In the genomic region with DNA sequence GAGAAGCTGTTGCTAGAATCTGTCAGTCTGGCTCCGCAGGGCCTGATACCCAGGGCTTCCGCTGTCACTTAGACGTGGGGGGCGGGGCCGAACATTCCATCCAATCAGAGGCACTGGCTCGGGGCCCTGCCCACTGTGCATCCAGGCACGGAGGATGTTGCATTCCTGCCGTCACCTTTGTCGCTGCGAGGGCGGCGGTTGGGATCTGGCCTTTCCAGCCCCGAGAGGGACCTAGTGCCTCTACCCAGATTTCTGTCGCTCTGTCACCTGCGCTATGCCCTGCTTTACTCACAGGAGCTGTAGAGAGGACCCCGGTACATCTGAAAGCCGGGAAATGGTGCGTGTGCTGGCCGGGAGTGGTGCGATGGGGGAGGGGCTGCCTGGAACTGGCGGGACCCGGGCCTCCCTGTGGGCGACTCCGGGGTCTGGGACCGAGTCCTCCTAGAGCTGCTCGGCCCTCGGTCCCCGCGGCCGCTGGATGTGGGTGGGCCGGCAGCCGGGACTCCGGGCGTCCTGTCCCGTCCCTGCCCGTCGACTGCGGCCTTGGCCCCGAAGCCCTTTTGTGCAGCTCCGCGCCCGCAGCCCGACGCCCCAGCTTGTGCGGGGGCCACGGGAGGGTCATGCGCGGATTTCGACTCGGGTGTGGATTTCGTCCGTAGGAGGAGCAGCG, we compare ENCODE assay signal across 8 cellular contexts. TPM values are rescaled to one million over a fixed set of nuclear protein-coding genes. Genes with fewer than 3 reads are reported as not detected.
A peak's percentile ranks its signal among the peaks of the same experiment; 100 is the strongest.
DNase-seq lines count a peak whose midpoint lies in the region; ATAC-seq and TF ChIP-seq lines count a peak whose summit lies in the region.

A gene (plus strand): TSS at position 133 of the 670 bp plus-strand sequence. CDS start 142 bp downstream, at position 275.

- H3K4me1 ChIP-seq in DND-41 (ENCODE audit: insufficient read depth, low read length) = peaks cover 33% of the 10 kb centered on the region
- H3K4me1 ChIP-seq in liver (ENCODE audit: control insufficient read depth in 4 of 4, insufficient read depth in 4 of 4, low read length in 3 of 4) = peaks cover 0 to 3% (median 1%) of the 10 kb centered on the region in 4 donors

- H2AFZ ChIP-seq in DND-41 (ENCODE audit: low read depth, low read length) = peak within 1 kb of the TSS; percentile 96

- H3K4me3 ChIP-seq in DND-41 (ENCODE audit: low read depth in 1 of 2, low read length in 2 of 2) = peak within 1 kb of the TSS; percentile 73 to 74
- peak within 1 kb of the TSS; percentile 34 to 60 (median 59) for H3K4me3 ChIP-seq in liver (ENCODE audit: low read depth in 1 of 3, low read length in 3 of 3)

- 4% methylated on average over 53 of the region's 53 CpGs for WGBS in liver

- DNase-seq in DND-41 (peak; percentile 97), NCI-H345 (lab: John Stamatoyannopoulos, UW) (peak; percentile 68), dedifferentiated amniotic fluid mesenchymal stem cell (ENCODE audit: extremely low spot score) (peak; percentile 74), HT-29 (ENCODE audit: low spot score) (no peak)
- peak; percentile 89 for DNase-seq in activated CD4-positive, alpha-beta T cell treated with anti-CD3 and anti-CD28 coated beads, Interleukin-2, amount 50 U/mL, for 1 hour
- DNase-seq in stimulated activated CD4-positive, alpha-beta T cell treated with anti-CD3 and anti-CD28 coated beads, Interleukin-2, amount 100 ng/mL, for 4 hours (ENCODE audit: low read depth) = peak; percentile 81

- H3K27ac ChIP-seq in DND-41 (ENCODE audit: low read length) (peak within 1 kb of the TSS; percentile 88), liver (ENCODE audit: low read depth in 1 of 2, low read length in 2 of 2) (peak within 1 kb of the TSS in 1 of 2 donors; percentile 54)

- no peak for TF ChIP-seq RAD21 in liver (IDR thresholded peaks at IDR 0.05)

- no peak for TF ChIP-seq CTCF in DND-41 (IDR thresholded peaks at IDR 0.05; ENCODE audit: borderline replicate concordance, extremely low read depth, low read length, poor library complexity, severe bottlenecking)
- no peak for TF ChIP-seq CTCF in liver (IDR thresholded peaks at IDR 0.05; ENCODE audit: low read depth, low read length, missing input control)

- peak within 1 kb of the TSS; percentile 72 for H3K9ac ChIP-seq in DND-41 (ENCODE audit: low read depth, low read length)
- no peak within 1 kb of the TSS for H3K9ac ChIP-seq in liver (ENCODE audit: low read depth in 1 of 2, low read length in 2 of 2)

- peaks cover 12% of the 10 kb centered on the region for H3K9me3 ChIP-seq in DND-41 (ENCODE audit: insufficient read depth, low read length, severe bottlenecking)
- peaks cover 0 to 4% (median 3%) of the 10 kb centered on the region in 4 donors for H3K9me3 ChIP-seq in liver (ENCODE audit: control insufficient read depth in 4 of 4, low read length in 3 of 4)

- H3K27me3 ChIP-seq in DND-41 (ENCODE audit: insufficient read depth, low read length, poor library complexity) = no peaks in the 10 kb centered on the region
- H3K27me3 ChIP-seq in liver (ENCODE audit: control insufficient read depth in 4 of 4, insufficient read depth in 4 of 4, low read length in 3 of 4) = no peaks in the 10 kb centered on the region

- H3K36me3 ChIP-seq in DND-41 (ENCODE audit: insufficient read depth, low read length) = peaks cover 33% of the 10 kb centered on the region
- no peaks in the 10 kb centered on the region for H3K36me3 ChIP-seq in liver (ENCODE audit: control insufficient read depth in 4 of 4, insufficient read depth in 3 of 4, low read depth in 1 of 4, low read length in 3 of 4)

- peak; percentile 100 for ATAC-seq in DND-41 (ENCODE audit: insufficient read depth, low read depth)
- ATAC-seq in HG02642 (IDR thresholded peaks at IDR 0.05; ENCODE audit: poor library complexity, unreplicated experiment) = peak; percentile 96

- H3K4me2 ChIP-seq in DND-41 (ENCODE audit: insufficient read depth, low read length) = peak within 1 kb of the TSS; percentile 74

- H4K20me1 ChIP-seq in DND-41 (ENCODE audit: insufficient read depth, low read length) = no peaks in the 10 kb centered on the region

- H3K79me2 ChIP-seq in DND-41 (ENCODE audit: insufficient read depth, low read length) = peaks cover 49% of the 10 kb centered on the region

TF ChIP-seq in liver, 16 proteins besides CTCF, POLR2A, EP300 and RAD21:
- TF ChIP-seq, protein P1, sequence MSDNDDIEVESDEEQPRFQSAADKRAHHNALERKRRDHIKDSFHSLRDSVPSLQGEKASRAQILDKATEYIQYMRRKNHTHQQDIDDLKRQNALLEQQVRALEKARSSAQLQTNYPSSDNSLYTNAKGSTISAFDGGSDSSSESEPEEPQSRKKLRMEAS (IDR thresholded peaks at IDR 0.05) = no peak
- TF ChIP-seq SP1 (IDR thresholded peaks at IDR 0.05) (peak; percentile 36), FOXA1 (IDR thresholded peaks at IDR 0.05) (no peak), NR2F2 (IDR thresholded peaks at IDR 0.05) (peak; percentile 68)

RNA-seq across cellular contexts. Expression of the gene that starts here (rescaled TPM):
- total RNA-seq in liver = 1 to 10 TPM; 2.0 to 2.4 TPM
- polyA plus RNA-seq in liver = under 1 TPM; 0.33 to 0.61 TPM
- not detected in 2 replicates for total RNA-seq in HT-29 (2014; rRNA removed; shearing (Covaris generic))
